Comparison of ENCODE assay signal across 1 cellular context in the genomic region with DNA sequence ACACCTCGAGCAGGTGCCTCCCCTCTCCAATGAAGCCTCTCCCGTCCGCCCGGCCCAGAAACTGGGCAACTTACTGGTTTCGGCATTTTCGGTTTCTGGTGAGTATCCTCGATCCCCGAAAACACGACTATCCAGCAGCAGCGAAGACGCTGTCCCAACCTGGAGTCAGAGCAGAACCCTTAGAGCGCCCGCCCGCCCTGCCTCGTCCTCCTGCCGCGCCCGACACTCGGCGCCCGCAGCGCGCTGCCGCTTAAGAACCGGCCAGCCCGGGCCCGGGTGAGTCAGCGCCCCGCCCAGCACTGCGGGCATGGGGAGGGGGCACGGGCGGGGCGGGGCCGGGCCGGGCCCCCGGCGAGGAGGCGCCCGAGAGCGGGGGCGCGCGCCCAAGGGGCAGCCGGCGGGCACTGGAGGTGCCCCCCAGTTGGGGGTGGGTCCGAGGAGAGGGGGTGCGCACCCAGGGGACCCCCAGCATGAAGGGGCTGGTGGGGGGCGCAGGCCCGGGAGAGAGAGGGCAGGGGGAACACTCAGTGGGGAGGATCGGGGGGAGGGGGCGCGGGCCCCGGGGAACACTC.
TF ChIP-seq lines count a peak whose summit lies in the region.

No MANE protein-coding gene starts in this region.

TF ChIP-seq in HEK293, 187 proteins besides CTCF, POLR2A, EP300 and RAD21 (continued from another document and continues in another):
- TF ChIP-seq, protein P1, sequence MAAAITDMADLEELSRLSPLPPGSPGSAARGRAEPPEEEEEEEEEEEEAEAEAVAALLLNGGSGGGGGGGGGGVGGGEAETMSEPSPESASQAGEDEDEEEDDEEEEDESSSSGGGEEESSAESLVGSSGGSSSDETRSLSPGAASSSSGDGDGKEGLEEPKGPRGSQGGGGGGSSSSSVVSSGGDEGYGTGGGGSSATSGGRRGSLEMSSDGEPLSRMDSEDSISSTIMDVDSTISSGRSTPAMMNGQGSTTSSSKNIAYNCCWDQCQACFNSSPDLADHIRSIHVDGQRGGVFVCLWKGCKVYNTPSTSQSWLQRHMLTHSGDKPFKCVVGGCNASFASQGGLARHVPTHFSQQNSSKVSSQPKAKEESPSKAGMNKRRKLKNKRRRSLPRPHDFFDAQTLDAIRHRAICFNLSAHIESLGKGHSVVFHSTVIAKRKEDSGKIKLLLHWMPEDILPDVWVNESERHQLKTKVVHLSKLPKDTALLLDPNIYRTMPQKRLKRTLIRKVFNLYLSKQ (tag by site-specific recombination; IDR thresholded peaks at IDR 0.05; ENCODE audit: borderline replicate concordance): no peak
- TF ChIP-seq ZNF747 (tag by site-specific recombination; IDR thresholded peaks at IDR 0.05): no peak
- no peak for TF ChIP-seq ZNF776 (tag by site-specific recombination; IDR thresholded peaks at IDR 0.05; ENCODE audit: borderline replicate concordance)
- TF ChIP-seq, protein P2, sequence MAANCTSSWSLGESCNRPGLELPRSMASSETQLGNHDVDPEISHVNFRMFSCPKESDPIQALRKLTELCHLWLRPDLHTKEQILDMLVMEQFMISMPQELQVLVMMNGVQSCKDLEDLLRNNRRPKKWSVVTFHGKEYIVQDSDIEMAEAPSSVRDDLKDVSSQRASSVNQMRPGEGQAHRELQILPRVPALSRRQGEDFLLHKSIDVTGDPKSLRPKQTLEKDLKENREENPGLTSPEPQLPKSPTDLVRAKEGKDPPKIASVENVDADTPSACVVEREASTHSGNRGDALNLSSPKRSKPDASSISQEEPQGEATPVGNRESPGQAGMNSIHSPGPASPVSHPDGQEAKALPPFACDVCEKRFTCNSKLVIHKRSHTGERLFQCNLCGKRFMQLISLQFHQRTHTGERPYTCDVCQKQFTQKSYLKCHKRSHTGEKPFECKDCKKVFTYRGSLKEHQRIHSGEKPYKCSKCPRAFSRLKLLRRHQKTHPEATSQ (tag by site-specific recombination; IDR thresholded peaks at IDR 0.05): no peak
- no peak for TF ChIP-seq ZNF221 (tag by site-specific recombination; IDR thresholded peaks at IDR 0.05; ENCODE audit: borderline replicate concordance)
- TF ChIP-seq, protein P3, sequence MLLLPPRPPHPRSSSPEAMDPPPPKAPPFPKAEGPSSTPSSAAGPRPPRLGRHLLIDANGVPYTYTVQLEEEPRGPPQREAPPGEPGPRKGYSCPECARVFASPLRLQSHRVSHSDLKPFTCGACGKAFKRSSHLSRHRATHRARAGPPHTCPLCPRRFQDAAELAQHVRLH (tag by site-specific recombination; IDR thresholded peaks at IDR 0.05): no peak
- TF ChIP-seq, protein P4, sequence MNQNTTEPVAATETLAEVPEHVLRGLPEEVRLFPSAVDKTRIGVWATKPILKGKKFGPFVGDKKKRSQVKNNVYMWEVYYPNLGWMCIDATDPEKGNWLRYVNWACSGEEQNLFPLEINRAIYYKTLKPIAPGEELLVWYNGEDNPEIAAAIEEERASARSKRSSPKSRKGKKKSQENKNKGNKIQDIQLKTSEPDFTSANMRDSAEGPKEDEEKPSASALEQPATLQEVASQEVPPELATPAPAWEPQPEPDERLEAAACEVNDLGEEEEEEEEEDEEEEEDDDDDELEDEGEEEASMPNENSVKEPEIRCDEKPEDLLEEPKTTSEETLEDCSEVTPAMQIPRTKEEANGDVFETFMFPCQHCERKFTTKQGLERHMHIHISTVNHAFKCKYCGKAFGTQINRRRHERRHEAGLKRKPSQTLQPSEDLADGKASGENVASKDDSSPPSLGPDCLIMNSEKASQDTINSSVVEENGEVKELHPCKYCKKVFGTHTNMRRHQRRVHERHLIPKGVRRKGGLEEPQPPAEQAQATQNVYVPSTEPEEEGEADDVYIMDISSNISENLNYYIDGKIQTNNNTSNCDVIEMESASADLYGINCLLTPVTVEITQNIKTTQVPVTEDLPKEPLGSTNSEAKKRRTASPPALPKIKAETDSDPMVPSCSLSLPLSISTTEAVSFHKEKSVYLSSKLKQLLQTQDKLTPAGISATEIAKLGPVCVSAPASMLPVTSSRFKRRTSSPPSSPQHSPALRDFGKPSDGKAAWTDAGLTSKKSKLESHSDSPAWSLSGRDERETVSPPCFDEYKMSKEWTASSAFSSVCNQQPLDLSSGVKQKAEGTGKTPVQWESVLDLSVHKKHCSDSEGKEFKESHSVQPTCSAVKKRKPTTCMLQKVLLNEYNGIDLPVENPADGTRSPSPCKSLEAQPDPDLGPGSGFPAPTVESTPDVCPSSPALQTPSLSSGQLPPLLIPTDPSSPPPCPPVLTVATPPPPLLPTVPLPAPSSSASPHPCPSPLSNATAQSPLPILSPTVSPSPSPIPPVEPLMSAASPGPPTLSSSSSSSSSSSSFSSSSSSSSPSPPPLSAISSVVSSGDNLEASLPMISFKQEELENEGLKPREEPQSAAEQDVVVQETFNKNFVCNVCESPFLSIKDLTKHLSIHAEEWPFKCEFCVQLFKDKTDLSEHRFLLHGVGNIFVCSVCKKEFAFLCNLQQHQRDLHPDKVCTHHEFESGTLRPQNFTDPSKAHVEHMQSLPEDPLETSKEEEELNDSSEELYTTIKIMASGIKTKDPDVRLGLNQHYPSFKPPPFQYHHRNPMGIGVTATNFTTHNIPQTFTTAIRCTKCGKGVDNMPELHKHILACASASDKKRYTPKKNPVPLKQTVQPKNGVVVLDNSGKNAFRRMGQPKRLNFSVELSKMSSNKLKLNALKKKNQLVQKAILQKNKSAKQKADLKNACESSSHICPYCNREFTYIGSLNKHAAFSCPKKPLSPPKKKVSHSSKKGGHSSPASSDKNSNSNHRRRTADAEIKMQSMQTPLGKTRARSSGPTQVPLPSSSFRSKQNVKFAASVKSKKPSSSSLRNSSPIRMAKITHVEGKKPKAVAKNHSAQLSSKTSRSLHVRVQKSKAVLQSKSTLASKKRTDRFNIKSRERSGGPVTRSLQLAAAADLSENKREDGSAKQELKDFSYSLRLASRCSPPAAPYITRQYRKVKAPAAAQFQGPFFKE (tag by site-specific recombination; IDR thresholded peaks at IDR 0.05; ENCODE audit: borderline replicate concordance): no peak
- no peak for TF ChIP-seq ZNF248 (tag by site-specific recombination; IDR thresholded peaks at IDR 0.05)
- TF ChIP-seq MEIS1 (CRISPR knock-in tag; IDR thresholded peaks at IDR 0.05; ENCODE audit: borderline replicate concordance): no peak; the same call in 1 of the 2 replicates
- no peak for TF ChIP-seq ZNF341 (tag by site-specific recombination; IDR thresholded peaks at IDR 0.05; ENCODE audit: low read depth)
- TF ChIP-seq ZSCAN30 (tag by site-specific recombination; IDR thresholded peaks at IDR 0.05): peak; percentile 64
- peak; percentile 22; the same call in 1 of the 2 replicates for TF ChIP-seq KLF9 (tag by site-specific recombination; IDR thresholded peaks at IDR 0.05; ENCODE audit: low read depth)
- TF ChIP-seq ZNF558 (tag by site-specific recombination; IDR thresholded peaks at IDR 0.05): no peak
- no peak for TF ChIP-seq ZNF610 (tag by site-specific recombination; IDR thresholded peaks at IDR 0.05; ENCODE audit: borderline replicate concordance)
- peak; percentile 41 for TF ChIP-seq SP7 (tag by site-specific recombination; IDR thresholded peaks at IDR 0.05)
- TF ChIP-seq WT1 (tag by site-specific recombination; IDR thresholded peaks at IDR 0.05): peak; percentile 45
- no peak for TF ChIP-seq ZNF548 (tag by site-specific recombination; IDR thresholded peaks at IDR 0.05)
- TF ChIP-seq ZNF585B (tag by site-specific recombination; IDR thresholded peaks at IDR 0.05): no peak
- peak; percentile 65; the same call in 1 of the 2 replicates for TF ChIP-seq KLF8 (tag by site-specific recombination; IDR thresholded peaks at IDR 0.05)
- TF ChIP-seq GLI4 (tag by site-specific recombination; IDR thresholded peaks at IDR 0.05): no peak
- no peak for TF ChIP-seq ZSCAN23 (tag by site-specific recombination; IDR thresholded peaks at IDR 0.05)
- no peak for TF ChIP-seq ZNF266 (tag by site-specific recombination; IDR thresholded peaks at IDR 0.05; ENCODE audit: low read depth)
- no peak for TF ChIP-seq ZNF792 (tag by site-specific recombination; IDR thresholded peaks at IDR 0.05)
- TF ChIP-seq, protein P5, sequence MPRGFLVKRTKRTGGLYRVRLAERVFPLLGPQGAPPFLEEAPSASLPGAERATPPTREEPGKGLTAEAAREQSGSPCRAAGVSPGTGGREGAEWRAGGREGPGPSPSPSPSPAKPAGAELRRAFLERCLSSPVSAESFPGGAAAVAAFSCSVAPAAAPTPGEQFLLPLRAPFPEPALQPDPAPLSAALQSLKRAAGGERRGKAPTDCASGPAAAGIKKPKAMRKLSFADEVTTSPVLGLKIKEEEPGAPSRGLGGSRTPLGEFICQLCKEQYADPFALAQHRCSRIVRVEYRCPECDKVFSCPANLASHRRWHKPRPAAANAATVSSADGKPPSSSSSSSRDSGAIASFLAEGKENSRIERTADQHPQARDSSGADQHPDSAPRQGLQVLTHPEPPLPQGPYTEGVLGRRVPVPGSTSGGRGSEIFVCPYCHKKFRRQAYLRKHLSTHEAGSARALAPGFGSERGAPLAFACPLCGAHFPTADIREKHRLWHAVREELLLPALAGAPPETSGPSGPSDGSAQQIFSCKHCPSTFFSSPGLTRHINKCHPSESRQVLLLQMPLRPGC (tag by site-specific recombination; IDR thresholded peaks at IDR 0.05): peak; percentile 53; the same call in 1 of the 2 replicates
- TF ChIP-seq ZNF837 (tag by site-specific recombination; IDR thresholded peaks at IDR 0.05): no peak
- peak; percentile 98 for TF ChIP-seq ZBTB8A (tag by site-specific recombination; IDR thresholded peaks at IDR 0.05)
- no peak for TF ChIP-seq ZNF76 (tag by site-specific recombination; IDR thresholded peaks at IDR 0.05; ENCODE audit: borderline replicate concordance, low read depth)
- TF ChIP-seq ZNF391 (tag by site-specific recombination; IDR thresholded peaks at IDR 0.05; ENCODE audit: borderline replicate concordance, low read depth): 0 out of 2 replicates have a peak, but pooled peaks have one; percentile 67
- TF ChIP-seq ZEB2 (tag by site-specific recombination; IDR thresholded peaks at IDR 0.05): peak; percentile 65
- TF ChIP-seq SP2 (tag by site-specific recombination; IDR thresholded peaks at IDR 0.05): 0 out of 2 replicates have a peak, but pooled peaks have one; percentile 12
- TF ChIP-seq ZNF23 (tag by site-specific recombination; IDR thresholded peaks at IDR 0.05; ENCODE audit: borderline replicate concordance): no peak
- TF ChIP-seq ZNF624 (tag by site-specific recombination; IDR thresholded peaks at IDR 0.05): no peak
- TF ChIP-seq, protein P6, sequence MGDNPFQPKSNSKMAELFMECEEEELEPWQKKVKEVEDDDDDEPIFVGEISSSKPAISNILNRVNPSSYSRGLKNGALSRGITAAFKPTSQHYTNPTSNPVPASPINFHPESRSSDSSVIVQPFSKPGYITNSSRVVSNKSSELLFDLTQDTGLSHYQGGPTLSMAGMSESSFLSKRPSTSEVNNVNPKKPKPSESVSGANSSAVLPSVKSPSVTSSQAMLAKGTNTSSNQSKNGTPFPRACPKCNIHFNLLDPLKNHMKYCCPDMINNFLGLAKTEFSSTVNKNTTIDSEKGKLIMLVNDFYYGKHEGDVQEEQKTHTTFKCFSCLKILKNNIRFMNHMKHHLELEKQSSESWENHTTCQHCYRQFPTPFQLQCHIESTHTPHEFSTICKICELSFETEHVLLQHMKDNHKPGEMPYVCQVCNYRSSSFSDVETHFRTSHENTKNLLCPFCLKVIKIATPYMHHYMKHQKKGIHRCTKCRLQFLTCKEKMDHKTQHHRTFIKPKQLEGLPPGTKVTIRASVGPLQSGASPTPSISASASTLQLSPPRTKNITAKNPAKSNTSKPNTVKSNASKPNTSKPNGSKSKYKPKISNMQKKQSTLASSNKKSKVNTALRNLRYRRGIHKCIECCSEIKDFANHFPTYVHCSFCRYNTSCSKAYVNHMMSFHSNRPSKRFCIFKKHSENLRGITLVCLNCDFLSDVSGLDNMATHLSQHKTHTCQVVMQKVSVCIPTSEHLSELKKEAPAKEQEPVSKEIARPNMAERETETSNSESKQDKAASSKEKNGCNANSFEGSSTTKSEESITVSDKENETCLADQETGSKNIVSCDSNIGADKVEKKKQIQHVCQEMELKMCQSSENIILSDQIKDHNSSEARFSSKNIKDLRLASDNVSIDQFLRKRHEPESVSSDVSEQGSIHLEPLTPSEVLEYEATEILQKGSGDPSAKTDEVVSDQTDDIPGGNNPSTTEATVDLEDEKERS (tag by site-specific recombination; IDR thresholded peaks at IDR 0.05): no peak
- no peak for TF ChIP-seq GLI2 (tag by site-specific recombination; IDR thresholded peaks at IDR 0.05; ENCODE audit: borderline replicate concordance, low read depth)
- 0 out of 2 replicates have a peak, but pooled peaks have one; percentile 45 for TF ChIP-seq KLF16 (tag by site-specific recombination; IDR thresholded peaks at IDR 0.05)
- no peak for TF ChIP-seq ZNF555 (tag by site-specific recombination; conservative IDR thresholded peaks at IDR 0.05)
- TF ChIP-seq ZNF239 (tag by site-specific recombination; IDR thresholded peaks at IDR 0.05): no peak
- TF ChIP-seq ZXDB (tag by site-specific recombination; IDR thresholded peaks at IDR 0.05): no peak; the same call in 1 of the 2 replicates
- TF ChIP-seq SCRT1 (tag by site-specific recombination; IDR thresholded peaks at IDR 0.05; ENCODE audit: borderline replicate concordance): no peak
- TF ChIP-seq ZNF629 (tag by site-specific recombination; IDR thresholded peaks at IDR 0.05): peak; percentile 27; the same call in 1 of the 2 replicates
- no peak for TF ChIP-seq ZNF155 (tag by site-specific recombination; IDR thresholded peaks at IDR 0.05)
- TF ChIP-seq ZNF292 (tag by site-specific recombination; IDR thresholded peaks at IDR 0.05; ENCODE audit: borderline replicate concordance, low read depth): no peak
- no peak for TF ChIP-seq ZNF768 (tag by site-specific recombination; IDR thresholded peaks at IDR 0.05)
- TF ChIP-seq HOXD13 (CRISPR knock-in tag; IDR thresholded peaks at IDR 0.05; ENCODE audit: borderline replicate concordance): no peak; the same call in 1 of the 2 replicates
- TF ChIP-seq ZNF777 (tag by site-specific recombination; IDR thresholded peaks at IDR 0.05; ENCODE audit: borderline replicate concordance): no peak
- TF ChIP-seq ZBTB20 (tag by site-specific recombination; IDR thresholded peaks at IDR 0.05): peak; percentile 70
- TF ChIP-seq ZIC2 (tag by site-specific recombination; IDR thresholded peaks at IDR 0.05): peak; percentile 69
- TF ChIP-seq ZBTB7A (tag by site-specific recombination; IDR thresholded peaks at IDR 0.05; ENCODE audit: low read depth): no peak
- peak; percentile 59; the same call in 1 of the 2 replicates for TF ChIP-seq ZNF549 (tag by site-specific recombination; IDR thresholded peaks at IDR 0.05)
- TF ChIP-seq, protein P7, sequence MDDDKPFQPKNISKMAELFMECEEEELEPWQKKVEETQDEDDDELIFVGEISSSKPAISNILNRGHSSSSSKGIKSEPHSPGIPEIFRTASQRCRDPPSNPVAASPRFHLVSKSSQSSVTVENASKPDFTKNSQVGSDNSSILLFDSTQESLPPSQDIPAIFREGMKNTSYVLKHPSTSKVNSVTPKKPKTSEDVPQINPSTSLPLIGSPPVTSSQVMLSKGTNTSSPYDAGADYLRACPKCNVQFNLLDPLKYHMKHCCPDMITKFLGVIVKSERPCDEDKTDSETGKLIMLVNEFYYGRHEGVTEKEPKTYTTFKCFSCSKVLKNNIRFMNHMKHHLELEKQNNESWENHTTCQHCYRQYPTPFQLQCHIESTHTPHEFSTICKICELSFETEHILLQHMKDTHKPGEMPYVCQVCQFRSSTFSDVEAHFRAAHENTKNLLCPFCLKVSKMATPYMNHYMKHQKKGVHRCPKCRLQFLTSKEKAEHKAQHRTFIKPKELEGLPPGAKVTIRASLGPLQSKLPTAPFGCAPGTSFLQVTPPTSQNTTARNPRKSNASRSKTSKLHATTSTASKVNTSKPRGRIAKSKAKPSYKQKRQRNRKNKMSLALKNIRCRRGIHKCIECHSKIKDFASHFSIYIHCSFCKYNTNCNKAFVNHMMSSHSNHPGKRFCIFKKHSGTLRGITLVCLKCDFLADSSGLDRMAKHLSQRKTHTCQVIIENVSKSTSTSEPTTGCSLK (tag by site-specific recombination; IDR thresholded peaks at IDR 0.05): no peak
- TF ChIP-seq SCRT2 (tag by site-specific recombination; IDR thresholded peaks at IDR 0.05): peak; percentile 59
